ENCODE assay signal across 8 cellular contexts in genomic region chr16:50153648-50154368, GRCh38. TPM values are rescaled to one million over a fixed set of nuclear protein-coding genes. Genes with fewer than 3 reads are reported as not detected.
DNase-seq lines count a peak whose midpoint lies in the region; ATAC-seq and TF ChIP-seq lines count a peak whose summit lies in the region.

No MANE protein-coding gene starts in this region.

- no peak overlapping the region for H3K27ac Mint-ChIP-seq in endothelial cell (ENCODE audit: unreplicated experiment)

- POLR2A ChIA-PET in AG04450 (lab: Yijun Ruan, JAX): no interaction called here

- TF ChIP-seq POLR2A in transverse colon (IDR thresholded peaks at IDR 0.05): no peak

- no peaks in the 10 kb centered on the region for H3K27me3 ChIP-seq in AG04450 (ENCODE audit: control insufficient read depth, insufficient read depth, low read length)
- no peaks in the 10 kb centered on the region for H3K27me3 ChIP-seq in mucosa of rectum (ENCODE audit: control insufficient read depth in 2 of 2, insufficient read depth in 2 of 2, low read length in 2 of 2)
- no peaks in the 10 kb centered on the region for H3K27me3 ChIP-seq in transverse colon

- H3K9me3 ChIP-seq in AG04450 (ENCODE audit: control insufficient read depth, insufficient read depth, low read length) (no peaks in the 10 kb centered on the region), mucosa of rectum (ENCODE audit: control insufficient read depth in 2 of 2, low read length in 2 of 2) (no peaks in the 10 kb centered on the region), transverse colon (no peaks in the 10 kb centered on the region)

- CTCF ChIA-PET in AG04450 (lab: Charles Lee): interaction anchor here (2.1 kb wide), 1 partner anchor 129 kb away, joined by 11 read pairs; the partner anchor contains the start of gene CNEP1R1

- no peak overlapping the region for H3K27ac ChIP-seq in AG04450 (ENCODE audit: low read depth, low read length)
- peak overlapping the region; percentile 71 to 72 for H3K27ac ChIP-seq in mucosa of rectum (ENCODE audit: low read depth in 2 of 2, low read length in 2 of 2)
- H3K27ac ChIP-seq in transverse colon: peak overlapping the region; percentile 94 to 99 (median 98)

- no peaks in the 10 kb centered on the region for H3K9me3 Mint-ChIP-seq in endothelial cell (ENCODE audit: unreplicated experiment)

- in situ Hi-C loops in transverse colon (cut with MboI; ENCODE audit: low pct_ligation_motif_present in 1 of 4, low pct_unique_long_range_greater_than_20kb in 1 of 4, low sequenced_read_pairs in 3 of 4): no loop called here

- no peak for TF ChIP-seq CTCF in AG04450 (IDR thresholded peaks at IDR 0.05; ENCODE audit: low read depth, low read length)
- TF ChIP-seq CTCF in endothelial cell (IDR thresholded peaks at IDR 0.05; ENCODE audit: unreplicated experiment): no peak
- TF ChIP-seq CTCF in transverse colon (IDR thresholded peaks at IDR 0.05): no peak

- H3K9ac ChIP-seq in mucosa of rectum (ENCODE audit: low read depth in 1 of 2, low read length in 2 of 2): peak overlapping the region; percentile 77 to 86

- ATAC-seq in GM18868 (IDR thresholded peaks at IDR 0.05; ENCODE audit: unreplicated experiment) (peak; percentile 4), HG03135 (IDR thresholded peaks at IDR 0.05; ENCODE audit: unreplicated experiment) (peak; percentile 19)

- H3K4me3 ChIP-seq in AG04450 (ENCODE audit: low read depth, low read length) (peak overlapping the region; percentile 76), mucosa of rectum (ENCODE audit: low read length in 2 of 2) (peak overlapping the region; percentile 73 to 83), transverse colon (peak overlapping the region; percentile 84 to 97 (median 92))

- H3K36me3 Mint-ChIP-seq in endothelial cell (ENCODE audit: low read depth, unreplicated experiment): no peaks in the 10 kb centered on the region

- H3K4me1 ChIP-seq in mucosa of rectum (ENCODE audit: control insufficient read depth in 2 of 2, insufficient read depth in 2 of 2, low read length in 2 of 2) (peaks cover 8 to 25% of the 10 kb centered on the region in 2 donors), transverse colon (peaks cover 15 to 49% (median 34%) of the 10 kb centered on the region in 4 donors)

- WGBS in transverse colon (ENCODE audit: low coverage in 1 of 2), 2 donors: 1% methylated on average over 70 of the region's 80 CpGs; no CpG with 5 or more reads in 1 of the 2 donors

- no peak for DNase-seq in AG04450 (ENCODE audit: low read depth, low spot score)
- peak; percentile 23 for DNase-seq in T-helper 22 cell (ENCODE audit: low read depth)
- peak; percentile 47 for DNase-seq in endothelial cell (ENCODE audit: low spot score)
- no peak for DNase-seq in transverse colon
- DNase-seq in DMS79 (lab: John Stamatoyannopoulos, UW): no peak

- H3K4me3 Mint-ChIP-seq in endothelial cell (ENCODE audit: unreplicated experiment): peak overlapping the region; percentile 92

- H3K4me1 Mint-ChIP-seq in endothelial cell (ENCODE audit: unreplicated experiment): peaks cover 21% of the 10 kb centered on the region

- peaks cover 10% of the 10 kb centered on the region for H3K27me3 Mint-ChIP-seq in endothelial cell (ENCODE audit: unreplicated experiment)

- intact Hi-C loops in transverse colon (cut with DNase I; ENCODE audit: low total_unique reads): loop anchor here (5.0 kb wide), 1 partner anchor 53 kb away; no protein-coding TSS in a partner anchor

- no peaks in the 10 kb centered on the region for H3K36me3 ChIP-seq in mucosa of rectum (ENCODE audit: control insufficient read depth in 2 of 2, insufficient read depth in 2 of 2, low read length in 2 of 2)
- H3K36me3 ChIP-seq in transverse colon: no peaks in the 10 kb centered on the region

- TF ChIP-seq EP300 in transverse colon (IDR thresholded peaks at IDR 0.05; ENCODE audit: low read depth): no peak

RNA-seq across cellular contexts. Expression of gene TENT4B, which starts 0.7 kb away (rescaled TPM):
- polyA plus RNA-seq in AG04450 (2011; rRNA removed): 6.0 and 8.9 TPM in 2 replicates
- polyA minus RNA-seq in AG04450 (2011; rRNA and poly(A)+ RNA removed): 9.3 and 12.4 TPM in 2 replicates
- total RNA-seq in endothelial cell (ENCODE audit: unreplicated experiment) (7.1 TPM), transverse colon (10 to 100 TPM in 2 of 4 donors, 1 to 10 TPM in 2; 8.2 to 18.0 (median 13.0) TPM)

Comparison
In these comparisons a context has a peak if more than half of its experiments do, and no peak if none do; other contexts are left out.
1. DNase-seq: peak in T-helper 22 cell (single experiment) and endothelial cell (single experiment); none in AG04450 (single experiment), transverse colon (single experiment) and DMS79 (single experiment).
2. Peak in every context shown above with its lines, with median percentiles within 50 percentile points of each other: H3K4me3 ChIP-seq.